1 cellular context compared by ENCODE assay signal in the genomic region with DNA sequence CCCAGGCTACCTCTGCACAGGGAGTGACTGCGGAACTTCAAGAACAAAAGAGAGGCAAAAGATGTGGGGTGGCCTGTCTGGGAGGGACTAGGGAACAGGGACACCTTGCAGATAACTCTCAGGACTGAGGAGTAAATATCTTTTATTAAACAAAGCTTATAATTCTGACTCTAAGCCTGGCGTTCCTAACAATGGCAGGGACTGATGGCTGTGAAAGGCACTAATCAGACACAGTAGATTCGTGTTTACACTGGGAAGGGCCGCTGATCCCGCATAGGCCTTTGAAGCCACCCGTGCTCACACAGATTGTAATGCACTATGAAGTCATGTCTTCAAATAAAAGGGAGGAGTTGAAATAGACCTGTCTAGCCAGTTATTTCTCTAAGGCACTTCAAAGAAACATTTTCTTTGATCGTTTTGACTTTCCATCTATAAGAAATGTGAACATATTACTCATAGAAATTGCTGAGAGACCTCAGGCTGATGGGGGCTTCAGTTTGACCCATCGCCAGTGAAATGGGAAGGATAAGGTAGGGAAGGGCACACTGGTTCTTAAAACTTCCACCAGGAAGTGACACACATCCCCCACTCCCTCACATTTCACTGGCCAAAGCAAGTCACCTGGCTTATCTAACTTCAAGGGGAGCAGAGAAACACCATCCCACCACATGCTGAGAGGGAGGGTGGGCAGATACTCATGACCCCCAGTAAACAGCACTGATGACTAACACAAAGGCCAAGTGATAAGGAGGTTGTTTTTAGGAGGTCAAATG.
TF ChIP-seq lines count a peak whose summit lies in the region.

No MANE protein-coding gene starts in this region.

TF ChIP-seq in HepG2, 621 proteins besides CTCF, POLR2A, EP300 and RAD21 (continued from another document and continues in another):
- TF ChIP-seq, protein P1, sequence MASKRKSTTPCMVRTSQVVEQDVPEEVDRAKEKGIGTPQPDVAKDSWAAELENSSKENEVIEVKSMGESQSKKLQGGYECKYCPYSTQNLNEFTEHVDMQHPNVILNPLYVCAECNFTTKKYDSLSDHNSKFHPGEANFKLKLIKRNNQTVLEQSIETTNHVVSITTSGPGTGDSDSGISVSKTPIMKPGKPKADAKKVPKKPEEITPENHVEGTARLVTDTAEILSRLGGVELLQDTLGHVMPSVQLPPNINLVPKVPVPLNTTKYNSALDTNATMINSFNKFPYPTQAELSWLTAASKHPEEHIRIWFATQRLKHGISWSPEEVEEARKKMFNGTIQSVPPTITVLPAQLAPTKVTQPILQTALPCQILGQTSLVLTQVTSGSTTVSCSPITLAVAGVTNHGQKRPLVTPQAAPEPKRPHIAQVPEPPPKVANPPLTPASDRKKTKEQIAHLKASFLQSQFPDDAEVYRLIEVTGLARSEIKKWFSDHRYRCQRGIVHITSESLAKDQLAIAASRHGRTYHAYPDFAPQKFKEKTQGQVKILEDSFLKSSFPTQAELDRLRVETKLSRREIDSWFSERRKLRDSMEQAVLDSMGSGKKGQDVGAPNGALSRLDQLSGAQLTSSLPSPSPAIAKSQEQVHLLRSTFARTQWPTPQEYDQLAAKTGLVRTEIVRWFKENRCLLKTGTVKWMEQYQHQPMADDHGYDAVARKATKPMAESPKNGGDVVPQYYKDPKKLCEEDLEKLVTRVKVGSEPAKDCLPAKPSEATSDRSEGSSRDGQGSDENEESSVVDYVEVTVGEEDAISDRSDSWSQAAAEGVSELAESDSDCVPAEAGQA (IDR thresholded peaks at IDR 0.05; ENCODE audit: low read depth), result 0 out of 2 replicates have a peak, but pooled peaks have one; percentile 6
- TF ChIP-seq, protein P1 (CRISPR knock-in tag; IDR thresholded peaks at IDR 0.05; ENCODE audit: borderline replicate concordance), result no peak
- TF ChIP-seq CEBPB (IDR thresholded peaks at IDR 0.05; ENCODE audit: borderline replicate concordance, low read depth, low read length), result no peak
- TF ChIP-seq, protein P2, sequence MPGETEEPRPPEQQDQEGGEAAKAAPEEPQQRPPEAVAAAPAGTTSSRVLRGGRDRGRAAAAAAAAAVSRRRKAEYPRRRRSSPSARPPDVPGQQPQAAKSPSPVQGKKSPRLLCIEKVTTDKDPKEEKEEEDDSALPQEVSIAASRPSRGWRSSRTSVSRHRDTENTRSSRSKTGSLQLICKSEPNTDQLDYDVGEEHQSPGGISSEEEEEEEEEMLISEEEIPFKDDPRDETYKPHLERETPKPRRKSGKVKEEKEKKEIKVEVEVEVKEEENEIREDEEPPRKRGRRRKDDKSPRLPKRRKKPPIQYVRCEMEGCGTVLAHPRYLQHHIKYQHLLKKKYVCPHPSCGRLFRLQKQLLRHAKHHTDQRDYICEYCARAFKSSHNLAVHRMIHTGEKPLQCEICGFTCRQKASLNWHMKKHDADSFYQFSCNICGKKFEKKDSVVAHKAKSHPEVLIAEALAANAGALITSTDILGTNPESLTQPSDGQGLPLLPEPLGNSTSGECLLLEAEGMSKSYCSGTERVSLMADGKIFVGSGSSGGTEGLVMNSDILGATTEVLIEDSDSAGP (CRISPR knock-in tag; IDR thresholded peaks at IDR 0.05; ENCODE audit: borderline replicate concordance), result no peak
- 0 out of 2 replicates have a peak, but pooled peaks have one; percentile 15 for TF ChIP-seq ZNF143 (CRISPR knock-in tag; IDR thresholded peaks at IDR 0.05)
- TF ChIP-seq ZBTB3 (CRISPR knock-in tag; IDR thresholded peaks at IDR 0.05; ENCODE audit: borderline replicate concordance, low read depth), result no peak
- no peak for TF ChIP-seq NCOA5 (CRISPR knock-in tag; IDR thresholded peaks at IDR 0.05)
- no peak for TF ChIP-seq ZNF30 (CRISPR knock-in tag; IDR thresholded peaks at IDR 0.05)
- TF ChIP-seq MIER3 (CRISPR knock-in tag; IDR thresholded peaks at IDR 0.05; ENCODE audit: borderline replicate concordance), result peak; percentile 32; the same call in 1 of the 2 replicates
- TF ChIP-seq HMG20A (CRISPR knock-in tag; IDR thresholded peaks at IDR 0.05; ENCODE audit: borderline replicate concordance), result peak; percentile 69; the same call in 1 of the 2 replicates
- no peak for TF ChIP-seq ZNF776 (CRISPR knock-in tag; IDR thresholded peaks at IDR 0.05)
- TF ChIP-seq KLF12 (CRISPR knock-in tag; IDR thresholded peaks at IDR 0.05; ENCODE audit: borderline replicate concordance), result 0 out of 2 replicates have a peak, but pooled peaks have one; percentile 29
- peak; percentile 47 for TF ChIP-seq RARA (CRISPR knock-in tag; IDR thresholded peaks at IDR 0.05)
- no peak for TF ChIP-seq ZMYM2 (CRISPR knock-in tag; IDR thresholded peaks at IDR 0.05)
- TF ChIP-seq, protein P3, sequence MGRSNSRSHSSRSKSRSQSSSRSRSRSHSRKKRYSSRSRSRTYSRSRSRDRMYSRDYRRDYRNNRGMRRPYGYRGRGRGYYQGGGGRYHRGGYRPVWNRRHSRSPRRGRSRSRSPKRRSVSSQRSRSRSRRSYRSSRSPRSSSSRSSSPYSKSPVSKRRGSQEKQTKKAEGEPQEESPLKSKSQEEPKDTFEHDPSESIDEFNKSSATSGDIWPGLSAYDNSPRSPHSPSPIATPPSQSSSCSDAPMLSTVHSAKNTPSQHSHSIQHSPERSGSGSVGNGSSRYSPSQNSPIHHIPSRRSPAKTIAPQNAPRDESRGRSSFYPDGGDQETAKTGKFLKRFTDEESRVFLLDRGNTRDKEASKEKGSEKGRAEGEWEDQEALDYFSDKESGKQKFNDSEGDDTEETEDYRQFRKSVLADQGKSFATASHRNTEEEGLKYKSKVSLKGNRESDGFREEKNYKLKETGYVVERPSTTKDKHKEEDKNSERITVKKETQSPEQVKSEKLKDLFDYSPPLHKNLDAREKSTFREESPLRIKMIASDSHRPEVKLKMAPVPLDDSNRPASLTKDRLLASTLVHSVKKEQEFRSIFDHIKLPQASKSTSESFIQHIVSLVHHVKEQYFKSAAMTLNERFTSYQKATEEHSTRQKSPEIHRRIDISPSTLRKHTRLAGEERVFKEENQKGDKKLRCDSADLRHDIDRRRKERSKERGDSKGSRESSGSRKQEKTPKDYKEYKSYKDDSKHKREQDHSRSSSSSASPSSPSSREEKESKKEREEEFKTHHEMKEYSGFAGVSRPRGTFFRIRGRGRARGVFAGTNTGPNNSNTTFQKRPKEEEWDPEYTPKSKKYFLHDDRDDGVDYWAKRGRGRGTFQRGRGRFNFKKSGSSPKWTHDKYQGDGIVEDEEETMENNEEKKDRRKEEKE (IDR thresholded peaks at IDR 0.05), result no peak
- TF ChIP-seq, protein P4, sequence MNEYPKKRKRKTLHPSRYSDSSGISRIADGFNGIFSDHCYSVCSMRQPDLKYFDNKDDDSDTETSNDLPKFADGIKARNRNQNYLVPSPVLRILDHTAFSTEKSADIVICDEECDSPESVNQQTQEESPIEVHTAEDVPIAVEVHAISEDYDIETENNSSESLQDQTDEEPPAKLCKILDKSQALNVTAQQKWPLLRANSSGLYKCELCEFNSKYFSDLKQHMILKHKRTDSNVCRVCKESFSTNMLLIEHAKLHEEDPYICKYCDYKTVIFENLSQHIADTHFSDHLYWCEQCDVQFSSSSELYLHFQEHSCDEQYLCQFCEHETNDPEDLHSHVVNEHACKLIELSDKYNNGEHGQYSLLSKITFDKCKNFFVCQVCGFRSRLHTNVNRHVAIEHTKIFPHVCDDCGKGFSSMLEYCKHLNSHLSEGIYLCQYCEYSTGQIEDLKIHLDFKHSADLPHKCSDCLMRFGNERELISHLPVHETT (CRISPR knock-in tag; conservative IDR thresholded peaks at IDR 0.05), result no peak
- TF ChIP-seq MTA3 (CRISPR knock-in tag; IDR thresholded peaks at IDR 0.05), result no peak
- TF ChIP-seq, protein P5, sequence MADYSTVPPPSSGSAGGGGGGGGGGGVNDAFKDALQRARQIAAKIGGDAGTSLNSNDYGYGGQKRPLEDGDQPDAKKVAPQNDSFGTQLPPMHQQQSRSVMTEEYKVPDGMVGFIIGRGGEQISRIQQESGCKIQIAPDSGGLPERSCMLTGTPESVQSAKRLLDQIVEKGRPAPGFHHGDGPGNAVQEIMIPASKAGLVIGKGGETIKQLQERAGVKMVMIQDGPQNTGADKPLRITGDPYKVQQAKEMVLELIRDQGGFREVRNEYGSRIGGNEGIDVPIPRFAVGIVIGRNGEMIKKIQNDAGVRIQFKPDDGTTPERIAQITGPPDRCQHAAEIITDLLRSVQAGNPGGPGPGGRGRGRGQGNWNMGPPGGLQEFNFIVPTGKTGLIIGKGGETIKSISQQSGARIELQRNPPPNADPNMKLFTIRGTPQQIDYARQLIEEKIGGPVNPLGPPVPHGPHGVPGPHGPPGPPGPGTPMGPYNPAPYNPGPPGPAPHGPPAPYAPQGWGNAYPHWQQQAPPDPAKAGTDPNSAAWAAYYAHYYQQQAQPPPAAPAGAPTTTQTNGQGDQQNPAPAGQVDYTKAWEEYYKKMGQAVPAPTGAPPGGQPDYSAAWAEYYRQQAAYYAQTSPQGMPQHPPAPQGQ (CRISPR knock-in tag; IDR thresholded peaks at IDR 0.05; ENCODE audit: borderline replicate concordance), result no peak
- no peak for TF ChIP-seq ZNF557 (CRISPR knock-in tag; IDR thresholded peaks at IDR 0.05)
- no peak for TF ChIP-seq ZNF543 (CRISPR knock-in tag; IDR thresholded peaks at IDR 0.05)
- TF ChIP-seq, protein P6, sequence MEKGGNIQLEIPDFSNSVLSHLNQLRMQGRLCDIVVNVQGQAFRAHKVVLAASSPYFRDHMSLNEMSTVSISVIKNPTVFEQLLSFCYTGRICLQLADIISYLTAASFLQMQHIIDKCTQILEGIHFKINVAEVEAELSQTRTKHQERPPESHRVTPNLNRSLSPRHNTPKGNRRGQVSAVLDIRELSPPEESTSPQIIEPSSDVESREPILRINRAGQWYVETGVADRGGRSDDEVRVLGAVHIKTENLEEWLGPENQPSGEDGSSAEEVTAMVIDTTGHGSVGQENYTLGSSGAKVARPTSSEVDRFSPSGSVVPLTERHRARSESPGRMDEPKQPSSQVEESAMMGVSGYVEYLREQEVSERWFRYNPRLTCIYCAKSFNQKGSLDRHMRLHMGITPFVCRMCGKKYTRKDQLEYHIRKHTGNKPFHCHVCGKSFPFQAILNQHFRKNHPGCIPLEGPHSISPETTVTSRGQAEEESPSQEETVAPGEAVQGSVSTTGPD (CRISPR knock-in tag; IDR thresholded peaks at IDR 0.05), result no peak
- no peak for TF ChIP-seq KLF9 (CRISPR knock-in tag; IDR thresholded peaks at IDR 0.05; ENCODE audit: low read depth)
- peak; percentile 76; the same call in 1 of the 2 replicates for TF ChIP-seq NR2F2 (IDR thresholded peaks at IDR 0.05; ENCODE audit: borderline replicate concordance, low read depth)
- no peak for TF ChIP-seq RNF2 (conservative IDR thresholded peaks at IDR 0.05; ENCODE audit: low read depth)
- TF ChIP-seq CEBPG (CRISPR knock-in tag; IDR thresholded peaks at IDR 0.05), result no peak; the same call in 1 of the 2 replicates
- no peak for TF ChIP-seq ZFP37 (CRISPR knock-in tag; IDR thresholded peaks at IDR 0.05; ENCODE audit: borderline replicate concordance)
- no peak for TF ChIP-seq NR1H2 (CRISPR knock-in tag; IDR thresholded peaks at IDR 0.05; ENCODE audit: borderline replicate concordance, low read depth)
- no peak for TF ChIP-seq MAFG (CRISPR knock-in tag; IDR thresholded peaks at IDR 0.05)
- peak; percentile 32 for TF ChIP-seq ETV5 (CRISPR knock-in tag; IDR thresholded peaks at IDR 0.05; ENCODE audit: borderline replicate concordance)
- TF ChIP-seq SMAD1 (CRISPR knock-in tag; IDR thresholded peaks at IDR 0.05; ENCODE audit: borderline replicate concordance, low read depth), result no peak
- TF ChIP-seq ZNF552 (CRISPR knock-in tag; IDR thresholded peaks at IDR 0.05; ENCODE audit: borderline replicate concordance), result no peak
- TF ChIP-seq NFRKB (IDR thresholded peaks at IDR 0.05), result no peak
- TF ChIP-seq, protein P7, sequence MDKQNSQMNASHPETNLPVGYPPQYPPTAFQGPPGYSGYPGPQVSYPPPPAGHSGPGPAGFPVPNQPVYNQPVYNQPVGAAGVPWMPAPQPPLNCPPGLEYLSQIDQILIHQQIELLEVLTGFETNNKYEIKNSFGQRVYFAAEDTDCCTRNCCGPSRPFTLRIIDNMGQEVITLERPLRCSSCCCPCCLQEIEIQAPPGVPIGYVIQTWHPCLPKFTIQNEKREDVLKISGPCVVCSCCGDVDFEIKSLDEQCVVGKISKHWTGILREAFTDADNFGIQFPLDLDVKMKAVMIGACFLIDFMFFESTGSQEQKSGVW (CRISPR knock-in tag; IDR thresholded peaks at IDR 0.05; ENCODE audit: borderline replicate concordance), result no peak
- no peak for TF ChIP-seq MAFF (IDR thresholded peaks at IDR 0.05; ENCODE audit: low read depth, low read length)
- TF ChIP-seq ZNF501 (CRISPR knock-in tag; IDR thresholded peaks at IDR 0.05), result no peak
- no peak for TF ChIP-seq AGO2 (optimal IDR thresholded peaks at IDR 0.05; ENCODE audit: low read depth, low read length)
- TF ChIP-seq, protein P8, sequence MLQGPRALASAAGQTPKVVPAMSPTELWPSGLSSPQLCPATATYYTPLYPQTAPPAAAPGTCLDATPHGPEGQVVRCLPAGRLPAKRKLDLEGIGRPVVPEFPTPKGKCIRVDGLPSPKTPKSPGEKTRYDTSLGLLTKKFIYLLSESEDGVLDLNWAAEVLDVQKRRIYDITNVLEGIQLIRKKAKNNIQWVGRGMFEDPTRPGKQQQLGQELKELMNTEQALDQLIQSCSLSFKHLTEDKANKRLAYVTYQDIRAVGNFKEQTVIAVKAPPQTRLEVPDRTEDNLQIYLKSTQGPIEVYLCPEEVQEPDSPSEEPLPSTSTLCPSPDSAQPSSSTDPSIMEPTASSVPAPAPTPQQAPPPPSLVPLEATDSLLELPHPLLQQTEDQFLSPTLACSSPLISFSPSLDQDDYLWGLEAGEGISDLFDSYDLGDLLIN (CRISPR knock-in tag; IDR thresholded peaks at IDR 0.05; ENCODE audit: borderline replicate concordance), result no peak
- TF ChIP-seq PHF8 (CRISPR knock-in tag; IDR thresholded peaks at IDR 0.05), result no peak; the same call in 1 of the 2 replicates
- no peak for TF ChIP-seq ZFP62 (CRISPR knock-in tag; IDR thresholded peaks at IDR 0.05)
